Comparison of ENCODE assay signal across 10 cellular contexts in the genomic region with DNA sequence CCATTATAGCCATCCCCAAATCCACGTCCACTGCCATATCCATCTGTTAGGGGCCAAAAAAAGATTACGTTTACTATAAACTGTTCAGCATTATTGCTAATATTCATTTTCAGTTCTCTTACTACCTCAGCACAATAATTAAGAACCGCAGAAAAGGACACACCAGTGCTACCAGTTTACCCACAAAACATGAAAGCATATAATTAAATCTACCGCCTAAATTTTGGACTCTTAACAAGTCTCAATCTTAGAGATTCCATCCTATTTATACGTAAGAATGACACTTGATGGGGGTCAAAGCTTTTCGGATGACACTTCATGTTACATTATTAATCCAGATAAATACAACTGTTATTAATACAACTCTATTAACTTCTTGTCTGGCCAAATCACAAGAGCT. TPM values are rescaled to one million over a fixed set of nuclear protein-coding genes. Genes with fewer than 3 reads are reported as not detected.
A peak's percentile ranks its signal among the peaks of the same experiment; 100 is the strongest.
DNase-seq lines count a peak whose midpoint lies in the region; ATAC-seq and TF ChIP-seq lines count a peak whose summit lies in the region.
"Had no signal": no experiment of that assay in that cellular context is flagged by ENCODE, and none has a peak within 500 bp of the region (broad histone marks: within the 10 kb centered on the region; RNA-seq: fewer than 3 reads in every experiment).

No MANE protein-coding gene starts in this region.

- intact Hi-C loops in activated CD4-positive, alpha-beta T cell treated with anti-CD3 and anti-CD28 coated beads, Interleukin-2, amount 10 ng/mL, durations not matched to agents 24 days and 14 days (cut with micrococcal nuclease) = no loop called here

- peaks cover 93% of the 10 kb centered on the region for H3K79me2 ChIP-seq in smooth muscle cell (ENCODE audit: low read depth)

- no peaks in the 10 kb centered on the region for H3K27me3 ChIP-seq in smooth muscle cell (ENCODE audit: low read depth)

- H3K27me3 Mint-ChIP-seq in activated CD4-positive, alpha-beta T cell treated with anti-CD3 and anti-CD28 coated beads, Interleukin-2, amount 10 ng/mL, durations not matched to agents 24 days and 14 days = peaks cover 6% of the 10 kb centered on the region

- H3K9ac ChIP-seq in smooth muscle cell (ENCODE audit: low read depth) = no peak overlapping the region

- H3K27ac Mint-ChIP-seq in activated CD4-positive, alpha-beta T cell treated with anti-CD3 and anti-CD28 coated beads, Interleukin-2, amount 10 ng/mL, durations not matched to agents 24 days and 14 days = peak overlapping the region; percentile 92

- no peak overlapping the region for H2AFZ ChIP-seq in smooth muscle cell (ENCODE audit: low read depth)

- peak overlapping the region; percentile 100 for H3K4me3 Mint-ChIP-seq in activated CD4-positive, alpha-beta T cell treated with anti-CD3 and anti-CD28 coated beads, Interleukin-2, amount 10 ng/mL, durations not matched to agents 24 days and 14 days

- peaks cover 96% of the 10 kb centered on the region for H4K20me1 ChIP-seq in smooth muscle cell (ENCODE audit: low read depth)

- peaks cover 45% of the 10 kb centered on the region for H3K4me1 ChIP-seq in smooth muscle cell (ENCODE audit: low read depth)

- H3K9me3 ChIP-seq in smooth muscle cell (replicated peaks; ENCODE audit: low read depth) = no peaks in the 10 kb centered on the region

- H3K4me1 Mint-ChIP-seq in activated CD4-positive, alpha-beta T cell treated with anti-CD3 and anti-CD28 coated beads, Interleukin-2, amount 10 ng/mL, durations not matched to agents 24 days and 14 days = peaks cover 67% of the 10 kb centered on the region

- H3K36me3 Mint-ChIP-seq in activated CD4-positive, alpha-beta T cell treated with anti-CD3 and anti-CD28 coated beads, Interleukin-2, amount 10 ng/mL, durations not matched to agents 24 days and 14 days (ENCODE audit: low read depth) = peaks cover 94% of the 10 kb centered on the region

- DNase-seq in activated CD4-positive, alpha-beta T cell treated with anti-CD3 and anti-CD28 coated beads, Interleukin-2, amount 10 ng/mL, durations not matched to agents 24 days and 14 days = no peak
- no peak for DNase-seq in activated CD4-positive, alpha-beta T cell treated with anti-CD3 and anti-CD28 coated beads for 4 hours
- DNase-seq in epithelial cell of prostate (ENCODE audit: low read depth, low spot score) (no peak), smooth muscle cell (lab: John Stamatoyannopoulos, UW; ENCODE audit: unreplicated experiment) (no peak), EL (no peak)
- DNase-seq in effector CD4-positive, alpha-beta T cell = no peak
- DNase-seq: GOT3, WERI-Rb-1 had no signal

- H3F3A ChIP-seq in smooth muscle cell (ENCODE audit: low read depth) = peaks cover 54% of the 10 kb centered on the region

- 80% methylated on average over 6 of the region's 6 CpGs for WGBS in smooth muscle cell (ENCODE audit: low lambda C conversion rate)

- peak overlapping the region; percentile 97 for H3K4me3 ChIP-seq in smooth muscle cell

- H3K27ac ChIP-seq in epithelial cell of prostate (peak overlapping the region; percentile 95), smooth muscle cell (ENCODE audit: low read depth) (peak overlapping the region; percentile 93)
- H3K27ac ChIP-seq: WERI-Rb-1 had no signal

- H3K9me3 Mint-ChIP-seq in activated CD4-positive, alpha-beta T cell treated with anti-CD3 and anti-CD28 coated beads, Interleukin-2, amount 10 ng/mL, durations not matched to agents 24 days and 14 days = no peaks in the 10 kb centered on the region

- ATAC-seq in SK-N-SH treated with all-trans-retinoic acid at 6 μM for 48 hours (no peak), HG03342 (IDR thresholded peaks at IDR 0.05; ENCODE audit: unreplicated experiment) (no peak)

- peak overlapping the region; percentile 96 for H3K4me2 ChIP-seq in smooth muscle cell

- no peak for TF ChIP-seq CTCF in smooth muscle cell (IDR thresholded peaks at IDR 0.05; ENCODE audit: borderline replicate concordance, insufficient read depth, poor library complexity, severe bottlenecking)

- peaks cover 51% of the 10 kb centered on the region for H3K36me3 ChIP-seq in smooth muscle cell (ENCODE audit: low read depth)

TF ChIP-seq in SK-N-SH treated with all-trans-retinoic acid at 6 μM for 48 hours, 23 proteins besides CTCF, POLR2A, EP300 and RAD21:
- TF ChIP-seq OSR1 (CRISPR knock-in tag; IDR thresholded peaks at IDR 0.05) (no peak), BACH2 (CRISPR knock-in tag; IDR thresholded peaks at IDR 0.05; ENCODE audit: borderline replicate concordance) (no peak), ZNF70 (CRISPR knock-in tag; IDR thresholded peaks at IDR 0.05) (0 out of 2 replicates have a peak, but pooled peaks have one; percentile 22), ZC3H10 (CRISPR knock-in tag; IDR thresholded peaks at IDR 0.05) (no peak), ARNTL (CRISPR knock-in tag; IDR thresholded peaks at IDR 0.05; ENCODE audit: borderline replicate concordance, low read depth) (no peak)
- TF ChIP-seq, protein P1, sequence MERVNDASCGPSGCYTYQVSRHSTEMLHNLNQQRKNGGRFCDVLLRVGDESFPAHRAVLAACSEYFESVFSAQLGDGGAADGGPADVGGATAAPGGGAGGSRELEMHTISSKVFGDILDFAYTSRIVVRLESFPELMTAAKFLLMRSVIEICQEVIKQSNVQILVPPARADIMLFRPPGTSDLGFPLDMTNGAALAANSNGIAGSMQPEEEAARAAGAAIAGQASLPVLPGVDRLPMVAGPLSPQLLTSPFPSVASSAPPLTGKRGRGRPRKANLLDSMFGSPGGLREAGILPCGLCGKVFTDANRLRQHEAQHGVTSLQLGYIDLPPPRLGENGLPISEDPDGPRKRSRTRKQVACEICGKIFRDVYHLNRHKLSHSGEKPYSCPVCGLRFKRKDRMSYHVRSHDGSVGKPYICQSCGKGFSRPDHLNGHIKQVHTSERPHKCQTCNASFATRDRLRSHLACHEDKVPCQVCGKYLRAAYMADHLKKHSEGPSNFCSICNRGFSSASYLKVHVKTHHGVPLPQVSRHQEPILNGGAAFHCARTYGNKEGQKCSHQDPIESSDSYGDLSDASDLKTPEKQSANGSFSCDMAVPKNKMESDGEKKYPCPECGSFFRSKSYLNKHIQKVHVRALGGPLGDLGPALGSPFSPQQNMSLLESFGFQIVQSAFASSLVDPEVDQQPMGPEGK (CRISPR knock-in tag; IDR thresholded peaks at IDR 0.05; ENCODE audit: borderline replicate concordance) = peak; percentile 14; the same call in 1 of the 2 replicates
- TF ChIP-seq, protein P2, sequence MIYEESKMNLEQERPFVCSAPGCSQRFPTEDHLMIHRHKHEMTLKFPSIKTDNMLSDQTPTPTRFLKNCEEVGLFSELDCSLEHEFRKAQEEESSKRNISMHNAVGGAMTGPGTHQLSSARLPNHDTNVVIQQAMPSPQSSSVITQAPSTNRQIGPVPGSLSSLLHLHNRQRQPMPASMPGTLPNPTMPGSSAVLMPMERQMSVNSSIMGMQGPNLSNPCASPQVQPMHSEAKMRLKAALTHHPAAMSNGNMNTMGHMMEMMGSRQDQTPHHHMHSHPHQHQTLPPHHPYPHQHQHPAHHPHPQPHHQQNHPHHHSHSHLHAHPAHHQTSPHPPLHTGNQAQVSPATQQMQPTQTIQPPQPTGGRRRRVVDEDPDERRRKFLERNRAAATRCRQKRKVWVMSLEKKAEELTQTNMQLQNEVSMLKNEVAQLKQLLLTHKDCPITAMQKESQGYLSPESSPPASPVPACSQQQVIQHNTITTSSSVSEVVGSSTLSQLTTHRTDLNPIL (CRISPR knock-in tag; IDR thresholded peaks at IDR 0.05; ENCODE audit: low read depth) = no peak

RNA-seq across cellular contexts. Expression of a gene that starts 4.7 kb away (rescaled TPM):
- total RNA-seq in activated CD4-positive, alpha-beta T cell treated with anti-CD3 and anti-CD28 coated beads, Interleukin-2, amount 10 ng/mL, durations not matched to agents 24 days and 14 days = 862 and 873 TPM in 2 replicates
- total RNA-seq in smooth muscle cell = 158 and 173 TPM in 2 replicates
- 393 and 438 TPM in 2 replicates for polyA plus RNA-seq in smooth muscle cell

RNA-seq across cellular contexts. Expression of a gene that starts 5.7 kb away (rescaled TPM):
- 307 and 313 TPM in 2 replicates for total RNA-seq in activated CD4-positive, alpha-beta T cell treated with anti-CD3 and anti-CD28 coated beads, Interleukin-2, amount 10 ng/mL, durations not matched to agents 24 days and 14 days
- 156 and 181 TPM in 2 replicates for total RNA-seq in smooth muscle cell
- polyA plus RNA-seq in smooth muscle cell = 118 and 119 TPM in 2 replicates

RNA-seq across cellular contexts. Expression of a gene that starts 43.9 kb away (rescaled TPM):
- 67.8 and 68.7 TPM in 2 replicates for total RNA-seq in activated CD4-positive, alpha-beta T cell treated with anti-CD3 and anti-CD28 coated beads, Interleukin-2, amount 10 ng/mL, durations not matched to agents 24 days and 14 days
- total RNA-seq in smooth muscle cell = 5.5 and 5.6 TPM in 2 replicates
- polyA plus RNA-seq in smooth muscle cell = 2.4 and 6.2 TPM in 2 replicates

Comparison
In these comparisons a context has a peak if more than half of its experiments do, and no peak if none do; other contexts are left out.
1. RNA of a gene that starts 43.9 kb away (total RNA-seq): 67.8 to 68.7 TPM in activated CD4-positive, alpha-beta T cell treated with anti-CD3 and anti-CD28 coated beads, Interleukin-2, amount 10 ng/mL, durations not matched to agents 24 days and 14 days; 5.5 to 5.6 TPM in smooth muscle cell; every median in the first group is over 10 times any median in the second.